ENCODE assay signal across 1 cellular context in genomic region chr2:182062329-182062972, GRCh38.
TF ChIP-seq lines count a peak whose summit lies in the region.

No MANE protein-coding gene starts in this region.

TF ChIP-seq in HepG2, 621 proteins besides CTCF, POLR2A, EP300 and RAD21 (continued from another document and continues in another):
- TF ChIP-seq SNAPC4 (CRISPR knock-in tag; IDR thresholded peaks at IDR 0.05): no peak
- peak; percentile 59; the same call in 1 of the 2 replicates for TF ChIP-seq ATF1 (CRISPR knock-in tag; IDR thresholded peaks at IDR 0.05)
- TF ChIP-seq FOXJ3 (CRISPR knock-in tag; IDR thresholded peaks at IDR 0.05; ENCODE audit: borderline replicate concordance): peak; percentile 69; the same call in 1 of the 2 replicates
- TF ChIP-seq BCL3 (CRISPR knock-in tag; IDR thresholded peaks at IDR 0.05): no peak
- no peak for TF ChIP-seq KLF15 (CRISPR knock-in tag; IDR thresholded peaks at IDR 0.05; ENCODE audit: borderline replicate concordance)
- TF ChIP-seq HDAC1 (CRISPR knock-in tag; IDR thresholded peaks at IDR 0.05): peak; percentile 39; the same call in 1 of the 2 replicates
- TF ChIP-seq PAXIP1 (CRISPR knock-in tag; conservative IDR thresholded peaks at IDR 0.05): peak; percentile 93
- no peak for TF ChIP-seq RFX3 (CRISPR knock-in tag; IDR thresholded peaks at IDR 0.05)
- no peak for TF ChIP-seq JUN (CRISPR knock-in tag; IDR thresholded peaks at IDR 0.05)
- no peak for TF ChIP-seq ZZZ3 (CRISPR knock-in tag; IDR thresholded peaks at IDR 0.05; ENCODE audit: borderline replicate concordance)
- no peak for TF ChIP-seq ZNF704 (CRISPR knock-in tag; IDR thresholded peaks at IDR 0.05; ENCODE audit: borderline replicate concordance)
- no peak for TF ChIP-seq ONECUT2 (CRISPR knock-in tag; IDR thresholded peaks at IDR 0.05)
- TF ChIP-seq ZC3H4 (CRISPR knock-in tag; IDR thresholded peaks at IDR 0.05; ENCODE audit: borderline replicate concordance): no peak
- no peak for TF ChIP-seq HCFC1 (IDR thresholded peaks at IDR 0.05; ENCODE audit: low read depth, low read length)
- TF ChIP-seq WIZ (CRISPR knock-in tag; IDR thresholded peaks at IDR 0.05): no peak
- TF ChIP-seq ZNF572 (CRISPR knock-in tag; IDR thresholded peaks at IDR 0.05): no peak
- no peak for TF ChIP-seq RNF2 (conservative IDR thresholded peaks at IDR 0.05; ENCODE audit: low read depth)
- TF ChIP-seq ZNF816 (CRISPR knock-in tag; IDR thresholded peaks at IDR 0.05; ENCODE audit: borderline replicate concordance): peak; percentile 68; the same call in 1 of the 2 replicates
- TF ChIP-seq ZNF329 (CRISPR knock-in tag; IDR thresholded peaks at IDR 0.05; ENCODE audit: low read depth): no peak
- no peak for TF ChIP-seq ZNF609 (CRISPR knock-in tag; IDR thresholded peaks at IDR 0.05; ENCODE audit: borderline replicate concordance)
- peak; percentile 83; the same call in 1 of the 2 replicates for TF ChIP-seq NFIC (IDR thresholded peaks at IDR 0.05; ENCODE audit: low read length)
- TF ChIP-seq FOXA1 (IDR thresholded peaks at IDR 0.05): no peak
- no peak for TF ChIP-seq FOXA1 (CRISPR knock-in tag; IDR thresholded peaks at IDR 0.05)
- TF ChIP-seq ISL2 (CRISPR knock-in tag; IDR thresholded peaks at IDR 0.05): peak; percentile 42; the same call in 1 of the 2 replicates
- no peak for TF ChIP-seq ZNF841 (CRISPR knock-in tag; IDR thresholded peaks at IDR 0.05; ENCODE audit: borderline replicate concordance)
- TF ChIP-seq ZNF414 (CRISPR knock-in tag; IDR thresholded peaks at IDR 0.05): no peak
- TF ChIP-seq ZMYM4 (CRISPR knock-in tag; IDR thresholded peaks at IDR 0.05): peak; percentile 32; the same call in 1 of the 2 replicates
- no peak for TF ChIP-seq SOX6 (IDR thresholded peaks at IDR 0.05)
- peak; percentile 76; the same call in 1 of the 2 replicates for TF ChIP-seq SOX6 (CRISPR knock-in tag; IDR thresholded peaks at IDR 0.05)
- no peak for TF ChIP-seq SIX1 (CRISPR knock-in tag; IDR thresholded peaks at IDR 0.05; ENCODE audit: borderline replicate concordance)
- no peak for TF ChIP-seq CREBL2 (CRISPR knock-in tag; IDR thresholded peaks at IDR 0.05; ENCODE audit: borderline replicate concordance)
- no peak for TF ChIP-seq SPEN (CRISPR knock-in tag; IDR thresholded peaks at IDR 0.05; ENCODE audit: low read depth)
- TF ChIP-seq FOXP4 (CRISPR knock-in tag; IDR thresholded peaks at IDR 0.05): peak; percentile 72
- no peak for TF ChIP-seq ETS1 (CRISPR knock-in tag; IDR thresholded peaks at IDR 0.05)
- TF ChIP-seq PTBP1 (IDR thresholded peaks at IDR 0.05; ENCODE audit: low read depth, low read length, poor library complexity, severe bottlenecking): no peak
- TF ChIP-seq HNRNPK (IDR thresholded peaks at IDR 0.05; ENCODE audit: low read depth, low read length, poor library complexity, severe bottlenecking): no peak
- peak; percentile 26; the same call in 1 of the 2 replicates for TF ChIP-seq HMG20A (CRISPR knock-in tag; IDR thresholded peaks at IDR 0.05; ENCODE audit: borderline replicate concordance)
- TF ChIP-seq BRD4 (CRISPR knock-in tag; IDR thresholded peaks at IDR 0.05): no peak
- TF ChIP-seq TRIM22 (IDR thresholded peaks at IDR 0.05): no peak
- TF ChIP-seq CCAR2 (optimal IDR thresholded peaks at IDR 0.05; ENCODE audit: low read depth, low read length): no peak
